In the genomic region with DNA sequence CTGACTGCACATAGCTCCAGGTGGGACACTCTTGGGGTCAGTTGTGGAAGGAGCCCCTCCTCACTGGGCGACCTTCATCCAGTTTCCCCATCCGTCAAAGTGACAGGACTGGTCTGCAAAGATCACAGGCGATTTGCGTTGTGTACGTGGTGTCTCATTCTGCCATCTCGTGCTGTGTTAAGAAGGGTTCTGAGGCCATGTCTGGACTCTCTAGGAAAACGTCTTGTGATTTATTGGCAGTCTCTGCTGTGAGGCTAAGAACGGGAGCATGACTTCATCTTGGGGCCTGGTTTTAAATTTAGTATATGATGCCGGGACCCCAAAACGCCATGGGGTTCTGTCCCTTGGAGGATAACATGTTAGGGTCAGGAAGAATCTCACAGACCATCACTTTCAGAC, we compare ENCODE assay signal across 31 cellular contexts.
"Had no signal": no experiment of that assay in that cellular context is flagged by ENCODE, and none has a peak within 500 bp of the region (broad histone marks: within the 10 kb centered on the region; RNA-seq: fewer than 3 reads in every experiment).

No MANE protein-coding gene starts in this region.

- H3K4me2 ChIP-seq: smooth muscle cell had no signal

- FAIRE-seq: astrocyte, endothelial cell of umbilical vein had no signal

- H3K9me3 Mint-ChIP-seq: activated CD4-positive, alpha-beta memory T cell treated with anti-CD3 and anti-CD28 coated beads, Interleukin-2, amount 10 ng/mL, durations not matched to agents 7 days and 5 days; activated CD4-positive, alpha-beta T cell treated with anti-CD3 and anti-CD28 coated beads, Interleukin-2, amount 10 ng/mL, durations not matched to agents 7 days and 5 days; activated T-cell treated with anti-CD3 and anti-CD28 coated beads, Interleukin-2, amount 50 U/mL, for 4 hours; activated T-helper 17 cell treated with anti-CD3 and anti-CD28 coated beads, Interleukin-2, amount 50 U/mL, for 72 hours; effector memory CD8-positive, alpha-beta T cell; stimulated activated memory B cell treated with anti-CD40 and anti-IgM and Interleukin-4, amounts not matched to agents 10 μg/mL and 1 μg/mL and 100 μg/mL, for 72 hours; WTC11 had no signal

- H3K36me3 ChIP-seq: heart right ventricle, left ventricle myocardium inferior, neutrophil, ovary, stomach, thyroid gland, upper lobe of right lung had no signal

- H3K4me3 Mint-ChIP-seq: activated CD4-positive, alpha-beta memory T cell treated with anti-CD3 and anti-CD28 coated beads, Interleukin-2, amount 10 ng/mL, durations not matched to agents 7 days and 5 days; activated CD4-positive, alpha-beta T cell treated with anti-CD3 and anti-CD28 coated beads, Interleukin-2, amount 10 ng/mL, durations not matched to agents 7 days and 5 days; activated T-cell treated with anti-CD3 and anti-CD28 coated beads, Interleukin-2, amount 50 U/mL, for 4 hours; activated T-helper 17 cell treated with anti-CD3 and anti-CD28 coated beads, Interleukin-2, amount 50 U/mL, for 72 hours; effector memory CD8-positive, alpha-beta T cell; naive thymus-derived CD4-positive, alpha-beta T cell; stimulated activated memory B cell treated with anti-CD40 and anti-IgM and Interleukin-4, amounts not matched to agents 10 μg/mL and 1 μg/mL and 100 μg/mL, for 72 hours; WTC11 had no signal

- H3K27me3 ChIP-seq: brain microvascular endothelial cell, ovary, thyroid gland, upper lobe of right lung had no signal

- H3K9me3 ChIP-seq: heart right ventricle, left ventricle myocardium inferior, neutrophil, ovary, stomach, thyroid gland, upper lobe of right lung had no signal

- H3K27ac ChIP-seq: brain microvascular endothelial cell, heart right ventricle, left ventricle myocardium inferior, neutrophil, ovary, thyroid gland, upper lobe of right lung had no signal

- H3K36me3 Mint-ChIP-seq: stimulated activated memory B cell treated with anti-CD40 and anti-IgM and Interleukin-4, amounts not matched to agents 10 μg/mL and 1 μg/mL and 100 μg/mL, for 72 hours; WTC11 had no signal

- DNase-seq: activated CD4-positive, alpha-beta memory T cell treated with anti-CD3 and anti-CD28 coated beads, Interleukin-2, amount 10 ng/mL, durations not matched to agents 7 days and 5 days; activated CD4-positive, alpha-beta T cell treated with anti-CD3 and anti-CD28 coated beads for 1 hour; activated CD4-positive, alpha-beta T cell treated with anti-CD3 and anti-CD28 coated beads, Interleukin-2, amount 10 ng/mL, durations not matched to agents 7 days and 5 days; activated gamma-delta T cell treated with Interleukin-2 at 50 U/mL for 16 hours; activated naive CD4-positive, alpha-beta T cell treated with anti-CD3 and anti-CD28 coated beads, Interleukin-2, amount 50 U/mL, for 16 hours; activated T-cell treated with anti-CD3 and anti-CD28 coated beads, Interleukin-2, amount 50 U/mL, for 4 hours; amniotic stem cell; brain microvascular endothelial cell; caudate nucleus; cortex of kidney; effector memory CD8-positive, alpha-beta T cell; heart right ventricle; islet precursor cell; left ventricle myocardium inferior; naive thymus-derived CD4-positive, alpha-beta T cell; stimulated activated CD4-positive, alpha-beta T cell treated with anti-CD3 and anti-CD28 coated beads, Interleukin-1b, Interleukin-23, amount 100 ng/mL, for 48 hours; stimulated activated CD4-positive, alpha-beta T cell treated with anti-CD3 and anti-CD28 coated beads, Interleukin-4, amount 100 ng/mL, for 4 hours; stimulated activated CD8-positive, alpha-beta memory T cell treated with anti-CD3 and anti-CD28 coated beads, Interleukin-4, amount 100 ng/mL, for 48 hours; stomach; T-helper 2 cell; upper lobe of right lung had no signal

- H3K4me1 Mint-ChIP-seq: activated CD4-positive, alpha-beta memory T cell treated with anti-CD3 and anti-CD28 coated beads, Interleukin-2, amount 10 ng/mL, durations not matched to agents 7 days and 5 days; activated CD4-positive, alpha-beta T cell treated with anti-CD3 and anti-CD28 coated beads, Interleukin-2, amount 10 ng/mL, durations not matched to agents 7 days and 5 days; activated T-helper 17 cell treated with anti-CD3 and anti-CD28 coated beads, Interleukin-2, amount 50 U/mL, for 72 hours; stimulated activated memory B cell treated with anti-CD40 and anti-IgM and Interleukin-4, amounts not matched to agents 10 μg/mL and 1 μg/mL and 100 μg/mL, for 72 hours had no signal

- H3K4me3 ChIP-seq: heart right ventricle, left ventricle myocardium inferior, ovary, smooth muscle cell, stomach, thyroid gland, upper lobe of right lung had no signal

- H3K27ac Mint-ChIP-seq: activated CD4-positive, alpha-beta memory T cell treated with anti-CD3 and anti-CD28 coated beads, Interleukin-2, amount 10 ng/mL, durations not matched to agents 7 days and 5 days; activated CD4-positive, alpha-beta T cell treated with anti-CD3 and anti-CD28 coated beads, Interleukin-2, amount 10 ng/mL, durations not matched to agents 7 days and 5 days; activated T-helper 17 cell treated with anti-CD3 and anti-CD28 coated beads, Interleukin-2, amount 50 U/mL, for 72 hours; effector memory CD8-positive, alpha-beta T cell; naive thymus-derived CD4-positive, alpha-beta T cell; progenitor cell of endocrine pancreas; stimulated activated memory B cell treated with anti-CD40 and anti-IgM and Interleukin-4, amounts not matched to agents 10 μg/mL and 1 μg/mL and 100 μg/mL, for 72 hours had no signal

- ATAC-seq: activated T-cell treated with anti-CD3 and anti-CD28 coated beads, Interleukin-2, amount 50 U/mL, for 4 hours; activated T-helper 17 cell treated with anti-CD3 and anti-CD28 coated beads, Interleukin-2, amount 50 U/mL, for 72 hours; effector memory CD8-positive, alpha-beta T cell; heart right ventricle; naive thymus-derived CD4-positive, alpha-beta T cell; stimulated activated memory B cell treated with anti-CD40 and anti-IgM and Interleukin-4, amounts not matched to agents 10 μg/mL and 1 μg/mL and 100 μg/mL, for 72 hours; upper lobe of right lung; WTC11 had no signal
